ENCODE assay signal across 23 cellular contexts in the genomic region with DNA sequence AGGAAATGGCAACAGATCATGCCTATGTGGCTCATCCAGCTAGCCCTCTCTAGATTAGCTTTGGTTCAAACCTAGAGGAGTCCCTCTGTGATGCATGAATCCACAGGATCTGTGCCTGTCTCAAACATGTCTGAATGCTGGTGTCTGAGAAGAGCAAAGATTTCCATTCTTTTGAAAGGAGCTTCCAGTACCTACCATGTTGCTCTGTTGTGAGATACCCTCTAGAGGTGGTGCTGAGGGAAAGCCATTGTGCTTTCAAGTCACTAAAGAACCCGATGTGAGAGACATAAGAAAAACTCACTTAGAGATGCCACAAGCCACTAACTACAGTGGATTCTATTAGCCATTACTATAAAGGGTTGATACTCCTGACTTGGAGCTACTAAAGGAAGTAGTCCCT.
"Had no signal": no experiment of that assay in that cellular context is flagged by ENCODE, and none has a peak within 500 bp of the region (broad histone marks: within the 10 kb centered on the region; RNA-seq: fewer than 3 reads in every experiment).

No MANE protein-coding gene starts in this region.

- DNase-seq: cortex of kidney; effector memory CD8-positive, alpha-beta T cell; hypothalamus; kidney; mesenchymal stem cell; midbrain; naive thymus-derived CD8-positive, alpha-beta T cell; nephron progenitor cell; nucleus accumbens; ovary; posterior cingulate gyrus; psoas muscle; right cardiac atrium; sigmoid colon; stimulated activated CD4-positive, alpha-beta T cell treated with anti-CD3 and anti-CD28 coated beads, Interleukin-2, amount 100 ng/mL, for 24 hours; stimulated activated CD4-positive, alpha-beta T cell treated with anti-CD3 and anti-CD28 coated beads, Interleukin-4, amount 100 ng/mL, for 24 hours; stimulated activated naive CD8-positive, alpha-beta T cell treated with anti-CD3 and anti-CD28 coated beads, Interleukin-15, Interleukin-2, amounts not matched to agents 100 U/mL and 50 U/mL, for 24 hours; substantia nigra; testis; tibial artery had no signal

- H3K27ac Mint-ChIP-seq: effector memory CD8-positive, alpha-beta T cell; naive thymus-derived CD8-positive, alpha-beta T cell; nephron progenitor cell; stimulated activated effector memory CD8-positive, alpha-beta T cell treated with anti-CD3 and anti-CD28 coated beads, Interleukin-12 subunit alpha, Interleukin-12 subunit beta, amount 100 ng/mL, for 72 hours; type B pancreatic cell had no signal

- H3K9me3 ChIP-seq: ovary, psoas muscle, sigmoid colon, testis, tibial artery had no signal

- ATAC-seq: effector memory CD8-positive, alpha-beta T cell; left lobe of liver; naive thymus-derived CD8-positive, alpha-beta T cell; psoas muscle; right cardiac atrium; stimulated activated effector memory CD8-positive, alpha-beta T cell treated with anti-CD3 and anti-CD28 coated beads, Interleukin-12 subunit alpha, Interleukin-12 subunit beta, amount 100 ng/mL, for 72 hours; stimulated activated naive CD8-positive, alpha-beta T cell treated with anti-CD3 and anti-CD28 coated beads, Interleukin-15, Interleukin-2, amounts not matched to agents 100 U/mL and 50 U/mL, for 24 hours had no signal

- H3K36me3 ChIP-seq: ovary, sigmoid colon, tibial artery had no signal

- H3K4me1 Mint-ChIP-seq: naive thymus-derived CD8-positive, alpha-beta T cell; nephron progenitor cell; stimulated activated effector memory CD8-positive, alpha-beta T cell treated with anti-CD3 and anti-CD28 coated beads, Interleukin-12 subunit alpha, Interleukin-12 subunit beta, amount 100 ng/mL, for 72 hours had no signal

- H3K27me3 Mint-ChIP-seq: effector memory CD8-positive, alpha-beta T cell; type B pancreatic cell had no signal

- H3K4me3 Mint-ChIP-seq: effector memory CD8-positive, alpha-beta T cell; naive thymus-derived CD8-positive, alpha-beta T cell; nephron progenitor cell; stimulated activated effector memory CD8-positive, alpha-beta T cell treated with anti-CD3 and anti-CD28 coated beads, Interleukin-12 subunit alpha, Interleukin-12 subunit beta, amount 100 ng/mL, for 72 hours; type B pancreatic cell had no signal

- H3K27me3 ChIP-seq: ovary, sigmoid colon, testis, tibial artery had no signal

- H3K36me3 Mint-ChIP-seq: naive thymus-derived CD8-positive, alpha-beta T cell; stimulated activated effector memory CD8-positive, alpha-beta T cell treated with anti-CD3 and anti-CD28 coated beads, Interleukin-12 subunit alpha, Interleukin-12 subunit beta, amount 100 ng/mL, for 72 hours; type B pancreatic cell had no signal

- H3K9me3 Mint-ChIP-seq: effector memory CD8-positive, alpha-beta T cell; naive thymus-derived CD8-positive, alpha-beta T cell; nephron progenitor cell; stimulated activated effector memory CD8-positive, alpha-beta T cell treated with anti-CD3 and anti-CD28 coated beads, Interleukin-12 subunit alpha, Interleukin-12 subunit beta, amount 100 ng/mL, for 72 hours; type B pancreatic cell had no signal

- H3K4me3 ChIP-seq: ovary, psoas muscle, sigmoid colon, testis, tibial artery had no signal

- H3K27ac ChIP-seq: ovary, psoas muscle, sigmoid colon, testis, tibial artery had no signal

- H3K4me1 ChIP-seq: psoas muscle, sigmoid colon, testis, tibial artery had no signal
